In genomic region chr7:157856873-157857577, GRCh38 we compare ENCODE assay signal across 26 cellular contexts.
"Had no signal": no experiment of that assay in that cellular context is flagged by ENCODE, and none has a peak within 500 bp of the region (broad histone marks: within the 10 kb centered on the region; RNA-seq: fewer than 3 reads in every experiment).

No MANE protein-coding gene starts in this region.

- H3K36me3 ChIP-seq: esophagus squamous epithelium, heart right ventricle, lower lobe of right lung, prostate gland, right atrium auricular region, stomach, thyroid gland, vagina had no signal

- H3K4me3 ChIP-seq: esophagus squamous epithelium, heart right ventricle, prostate gland, right atrium auricular region, smooth muscle cell, stomach, thyroid gland, vagina had no signal

- H3K27ac ChIP-seq: esophagus squamous epithelium, heart right ventricle, lower lobe of right lung, parathyroid adenoma, prostate gland, right atrium auricular region, stomach, thyroid gland, vagina had no signal

- H3K27me3 ChIP-seq: esophagus squamous epithelium, right atrium auricular region, stomach, thyroid gland, vagina had no signal

- H3K9me3 ChIP-seq: esophagus squamous epithelium, heart right ventricle, lower lobe of right lung, prostate gland, right atrium auricular region, stomach, thyroid gland, vagina had no signal

- H3K4me1 ChIP-seq: lower lobe of right lung, parathyroid adenoma, prostate gland, right atrium auricular region, thyroid gland had no signal

- ATAC-seq: effector memory CD8-positive, alpha-beta T cell; heart right ventricle; left colon; left ventricle myocardium superior; lower lobe of right lung; naive thymus-derived CD8-positive, alpha-beta T cell; sciatic nerve; stimulated activated memory B cell treated with anti-CD40 and anti-IgM and Interleukin-4, amounts not matched to agents 10 μg/mL and 1 μg/mL and 100 μg/mL, for 72 hours had no signal

- DNase-seq: cortex of kidney; effector memory CD8-positive, alpha-beta T cell; erythroblast; esophagus squamous epithelium; foreskin melanocyte; glutamatergic neuron; heart right ventricle; hippocampal formation; kidney glomerular epithelial cell; left ventricle myocardium superior; lower lobe of right lung; naive thymus-derived CD8-positive, alpha-beta T cell; nephron progenitor cell; stimulated activated CD4-positive, alpha-beta T cell treated with anti-CD3 and anti-CD28 coated beads, Interleukin-2, amount 100 ng/mL, for 24 hours; stimulated activated CD4-positive, alpha-beta T cell treated with anti-CD3 and anti-CD28 coated beads, Interleukin-4, amount 100 ng/mL, for 24 hours; stomach; trophoblast cell had no signal
